ENCODE assay signal across 15 cellular contexts in the genomic region with DNA sequence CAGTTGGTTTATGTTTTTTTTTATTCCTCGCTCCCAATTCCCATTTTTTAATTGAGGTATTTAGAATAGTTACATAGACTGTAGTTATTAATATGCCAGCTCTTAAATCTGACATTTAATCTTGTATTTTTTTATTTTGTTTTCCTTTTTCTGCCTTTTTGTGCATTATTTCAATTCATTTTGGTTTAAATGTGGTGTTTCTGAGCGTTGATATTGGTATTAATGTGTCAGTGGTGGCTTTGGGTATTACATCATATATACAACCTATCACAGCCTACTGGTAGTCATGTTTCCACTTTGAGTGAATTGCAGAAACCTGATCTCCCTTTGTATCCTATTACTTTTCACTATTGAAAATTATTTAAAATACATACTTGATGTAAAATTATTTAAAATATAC.
A peak's percentile ranks its signal among the peaks of the same experiment; 100 is the strongest.
DNase-seq lines count a peak whose midpoint lies in the region; ATAC-seq and TF ChIP-seq lines count a peak whose summit lies in the region.
"Had no signal": no experiment of that assay in that cellular context is flagged by ENCODE, and none has a peak within 500 bp of the region (broad histone marks: within the 10 kb centered on the region; RNA-seq: fewer than 3 reads in every experiment).

No MANE protein-coding gene starts in this region.

- no peaks in the 10 kb centered on the region for H3K4me1 ChIP-seq in SJCRH30
- H3K4me1 ChIP-seq: adrenal gland had no signal

- H3K27ac Mint-ChIP-seq in nephron progenitor cell = no peak overlapping the region
- H3K27ac Mint-ChIP-seq in T-helper 17 cell = no peak overlapping the region
- H3K27ac Mint-ChIP-seq: CD4-positive, CD25-positive, alpha-beta regulatory T cell had no signal

- no peaks in the 10 kb centered on the region for H3K36me3 ChIP-seq in SJCRH30
- H3K36me3 ChIP-seq: adrenal gland had no signal

- H3K36me3 Mint-ChIP-seq in nephron progenitor cell (ENCODE audit: low read depth) (no peaks in the 10 kb centered on the region), T-helper 17 cell (ENCODE audit: low read depth) (no peaks in the 10 kb centered on the region)
- H3K36me3 Mint-ChIP-seq: CD4-positive, CD25-positive, alpha-beta regulatory T cell had no signal

- H3K27ac ChIP-seq in SJCRH30 = no peak overlapping the region
- H3K27ac ChIP-seq: adrenal gland, coronary artery, skin epidermis had no signal

- no peak overlapping the region for H3K4me3 Mint-ChIP-seq in nephron progenitor cell
- H3K4me3 Mint-ChIP-seq in T-helper 17 cell = no peak overlapping the region
- H3K4me3 Mint-ChIP-seq: CD4-positive, CD25-positive, alpha-beta regulatory T cell had no signal

- H3K27me3 Mint-ChIP-seq in nephron progenitor cell (ENCODE audit: low read depth, poor library complexity) = no peaks in the 10 kb centered on the region
- H3K27me3 Mint-ChIP-seq in T-helper 17 cell = no peaks in the 10 kb centered on the region
- H3K27me3 Mint-ChIP-seq: CD4-positive, CD25-positive, alpha-beta regulatory T cell had no signal

- no peaks in the 10 kb centered on the region for H3K27me3 ChIP-seq in SJCRH30
- H3K27me3 ChIP-seq: adrenal gland had no signal

- H3K9me3 ChIP-seq in SJCRH30 (replicated peaks) = no peaks in the 10 kb centered on the region
- H3K9me3 ChIP-seq in T-helper 17 cell (ENCODE audit: control insufficient read depth, low read length, poor library complexity, severe bottlenecking) = no peaks in the 10 kb centered on the region
- H3K9me3 ChIP-seq: adrenal gland had no signal

- H3K4me3 ChIP-seq in SJCRH30 = no peak overlapping the region
- H3K4me3 ChIP-seq: adrenal gland, coronary artery, lung, skin epidermis had no signal

- no peaks in the 10 kb centered on the region for H3K9me3 Mint-ChIP-seq in nephron progenitor cell

- ATAC-seq in GM18861 (IDR thresholded peaks at IDR 0.05; ENCODE audit: unreplicated experiment) = peak; percentile 50
- peak; percentile 83 for ATAC-seq in HG03354 (IDR thresholded peaks at IDR 0.05; ENCODE audit: poor library complexity, severe bottlenecking, unreplicated experiment)
- peak; percentile 49; the same call in 1 of the 3 replicates for ATAC-seq in SK-N-SH treated with all-trans-retinoic acid at 6 μM for 48 hours
- no peak for ATAC-seq in T-helper 17 cell
- ATAC-seq in HG03097 (IDR thresholded peaks at IDR 0.05; ENCODE audit: low FRiP score, unreplicated experiment) = no peak

- H3K4me1 Mint-ChIP-seq in nephron progenitor cell = no peaks in the 10 kb centered on the region
- H3K4me1 Mint-ChIP-seq in T-helper 17 cell = no peaks in the 10 kb centered on the region
- H3K4me1 Mint-ChIP-seq: CD4-positive, CD25-positive, alpha-beta regulatory T cell had no signal

- no peak for DNase-seq in nephron progenitor cell
- no peak for DNase-seq in SJCRH30
- DNase-seq in T-helper 17 cell = no peak
- DNase-seq in activated CD4-positive, alpha-beta T cell treated with anti-CD3 and anti-CD28 coated beads for 4 hours = no peak
- DNase-seq: adrenal gland; CD4-positive, CD25-positive, alpha-beta regulatory T cell; NCI-H1694 treated with DMSO at 0.1 percent for 48 hours; nucleus accumbens had no signal

- TF ChIP-seq CTCF in nephron progenitor cell (IDR thresholded peaks at IDR 0.05) = peak; percentile 20

TF ChIP-seq in SK-N-SH treated with all-trans-retinoic acid at 6 μM for 48 hours, 23 proteins besides CTCF, POLR2A, EP300 and RAD21:
- TF ChIP-seq SNAI2 (CRISPR knock-in tag; IDR thresholded peaks at IDR 0.05) = no peak
- TF ChIP-seq TCF4 (CRISPR knock-in tag; IDR thresholded peaks at IDR 0.05; ENCODE audit: borderline replicate concordance) = no peak
- TF ChIP-seq, protein P1, sequence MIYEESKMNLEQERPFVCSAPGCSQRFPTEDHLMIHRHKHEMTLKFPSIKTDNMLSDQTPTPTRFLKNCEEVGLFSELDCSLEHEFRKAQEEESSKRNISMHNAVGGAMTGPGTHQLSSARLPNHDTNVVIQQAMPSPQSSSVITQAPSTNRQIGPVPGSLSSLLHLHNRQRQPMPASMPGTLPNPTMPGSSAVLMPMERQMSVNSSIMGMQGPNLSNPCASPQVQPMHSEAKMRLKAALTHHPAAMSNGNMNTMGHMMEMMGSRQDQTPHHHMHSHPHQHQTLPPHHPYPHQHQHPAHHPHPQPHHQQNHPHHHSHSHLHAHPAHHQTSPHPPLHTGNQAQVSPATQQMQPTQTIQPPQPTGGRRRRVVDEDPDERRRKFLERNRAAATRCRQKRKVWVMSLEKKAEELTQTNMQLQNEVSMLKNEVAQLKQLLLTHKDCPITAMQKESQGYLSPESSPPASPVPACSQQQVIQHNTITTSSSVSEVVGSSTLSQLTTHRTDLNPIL (CRISPR knock-in tag; IDR thresholded peaks at IDR 0.05; ENCODE audit: low read depth) = no peak
- TF ChIP-seq, protein P2, sequence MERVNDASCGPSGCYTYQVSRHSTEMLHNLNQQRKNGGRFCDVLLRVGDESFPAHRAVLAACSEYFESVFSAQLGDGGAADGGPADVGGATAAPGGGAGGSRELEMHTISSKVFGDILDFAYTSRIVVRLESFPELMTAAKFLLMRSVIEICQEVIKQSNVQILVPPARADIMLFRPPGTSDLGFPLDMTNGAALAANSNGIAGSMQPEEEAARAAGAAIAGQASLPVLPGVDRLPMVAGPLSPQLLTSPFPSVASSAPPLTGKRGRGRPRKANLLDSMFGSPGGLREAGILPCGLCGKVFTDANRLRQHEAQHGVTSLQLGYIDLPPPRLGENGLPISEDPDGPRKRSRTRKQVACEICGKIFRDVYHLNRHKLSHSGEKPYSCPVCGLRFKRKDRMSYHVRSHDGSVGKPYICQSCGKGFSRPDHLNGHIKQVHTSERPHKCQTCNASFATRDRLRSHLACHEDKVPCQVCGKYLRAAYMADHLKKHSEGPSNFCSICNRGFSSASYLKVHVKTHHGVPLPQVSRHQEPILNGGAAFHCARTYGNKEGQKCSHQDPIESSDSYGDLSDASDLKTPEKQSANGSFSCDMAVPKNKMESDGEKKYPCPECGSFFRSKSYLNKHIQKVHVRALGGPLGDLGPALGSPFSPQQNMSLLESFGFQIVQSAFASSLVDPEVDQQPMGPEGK (CRISPR knock-in tag; IDR thresholded peaks at IDR 0.05; ENCODE audit: borderline replicate concordance) = no peak
- TF ChIP-seq OSR1 (CRISPR knock-in tag; IDR thresholded peaks at IDR 0.05) = no peak

Comparison
In these comparisons a context has a peak if more than half of its experiments do, and no peak if none do; other contexts are left out.
1. ATAC-seq: peak in GM18861 (single experiment), HG03354 (single experiment) and SK-N-SH treated with all-trans-retinoic acid at 6 μM for 48 hours (single experiment); none in T-helper 17 cell (single experiment) and HG03097 (single experiment).